ENCODE assay signal across 13 cellular contexts in genomic region chr2:191369034-191369433, GRCh38.
DNase-seq lines count a peak whose midpoint lies in the region; ATAC-seq and TF ChIP-seq lines count a peak whose summit lies in the region.
"Had no signal": no experiment of that assay in that cellular context is flagged by ENCODE, and none has a peak within 500 bp of the region (broad histone marks: within the 10 kb centered on the region; RNA-seq: fewer than 3 reads in every experiment).

No MANE protein-coding gene starts in this region.

- H3K27ac Mint-ChIP-seq in chondrocyte (ENCODE audit: unreplicated experiment): no peak overlapping the region
- no peak overlapping the region for H3K27ac Mint-ChIP-seq in progenitor cell of endocrine pancreas
- H3K27ac Mint-ChIP-seq: activated CD4-positive, alpha-beta memory T cell treated with anti-CD3 and anti-CD28 coated beads, Interleukin-2, amount 10 ng/mL, durations not matched to agents 7 days and 5 days; activated naive CD8-positive, alpha-beta T cell treated with anti-CD3 and anti-CD28 coated beads, Interleukin-2, amount 50 U/mL, for 24 hours had no signal

- DNase-seq in SKM-1 treated with dmso at 0.1 percent for 144 hours (lab: John Stamatoyannopoulos, UW; ENCODE audit: unreplicated experiment) (peak; percentile 7), SKM-1 (lab: John Stamatoyannopoulos, UW; ENCODE audit: unreplicated experiment) (no peak), NB4 (ENCODE audit: low read depth) (peak; percentile 18), chondrocyte (ENCODE audit: low spot score) (no peak), progenitor cell of endocrine pancreas (ENCODE audit: low spot score, unreplicated experiment) (no peak), A172 (ENCODE audit: low spot score) (no peak)
- DNase-seq: activated CD4-positive, alpha-beta memory T cell treated with anti-CD3 and anti-CD28 coated beads, Interleukin-2, amount 10 ng/mL, durations not matched to agents 7 days and 5 days; activated naive CD8-positive, alpha-beta T cell treated with anti-CD3 and anti-CD28 coated beads, Interleukin-2, amount 50 U/mL, for 24 hours; NCI-H2081; occipital lobe; stimulated activated CD4-positive, alpha-beta T cell treated with anti-CD3 and anti-CD28 coated beads, Interleukin-4, amount 100 ng/mL, for 1 hour had no signal

- H3K27me3 Mint-ChIP-seq in chondrocyte (ENCODE audit: low read depth): no peaks in the 10 kb centered on the region
- no peaks in the 10 kb centered on the region for H3K27me3 Mint-ChIP-seq in progenitor cell of endocrine pancreas

- H3K4me3 Mint-ChIP-seq in chondrocyte (ENCODE audit: unreplicated experiment) (no peak overlapping the region), progenitor cell of endocrine pancreas (ENCODE audit: low read depth) (no peak overlapping the region)
- H3K4me3 Mint-ChIP-seq: activated CD4-positive, alpha-beta memory T cell treated with anti-CD3 and anti-CD28 coated beads, Interleukin-2, amount 10 ng/mL, durations not matched to agents 7 days and 5 days; activated naive CD8-positive, alpha-beta T cell treated with anti-CD3 and anti-CD28 coated beads, Interleukin-2, amount 50 U/mL, for 24 hours had no signal

- TF ChIP-seq CTCF in NB4 (IDR thresholded peaks at IDR 0.05; ENCODE audit: low read depth, low read length) (peak; percentile 20), chondrocyte (IDR thresholded peaks at IDR 0.05) (peak; percentile 75), progenitor cell of endocrine pancreas (IDR thresholded peaks at IDR 0.05; ENCODE audit: unreplicated experiment) (peak; percentile 42)

- H3K9me3 Mint-ChIP-seq in chondrocyte (ENCODE audit: low read depth) (no peaks in the 10 kb centered on the region), progenitor cell of endocrine pancreas (ENCODE audit: low read depth) (no peaks in the 10 kb centered on the region)
- H3K9me3 Mint-ChIP-seq: activated CD4-positive, alpha-beta memory T cell treated with anti-CD3 and anti-CD28 coated beads, Interleukin-2, amount 10 ng/mL, durations not matched to agents 7 days and 5 days; activated naive CD8-positive, alpha-beta T cell treated with anti-CD3 and anti-CD28 coated beads, Interleukin-2, amount 50 U/mL, for 24 hours had no signal

- H3K4me1 Mint-ChIP-seq in chondrocyte (ENCODE audit: low read depth) (peaks cover 61% of the 10 kb centered on the region), progenitor cell of endocrine pancreas (ENCODE audit: low read depth) (no peaks in the 10 kb centered on the region)
- H3K4me1 Mint-ChIP-seq: activated CD4-positive, alpha-beta memory T cell treated with anti-CD3 and anti-CD28 coated beads, Interleukin-2, amount 10 ng/mL, durations not matched to agents 7 days and 5 days; activated naive CD8-positive, alpha-beta T cell treated with anti-CD3 and anti-CD28 coated beads, Interleukin-2, amount 50 U/mL, for 24 hours had no signal

- ATAC-seq in GM18505 (IDR thresholded peaks at IDR 0.05; ENCODE audit: unreplicated experiment) (no peak), HG02852 (IDR thresholded peaks at IDR 0.05; ENCODE audit: unreplicated experiment) (no peak)
- ATAC-seq: activated naive CD8-positive, alpha-beta T cell treated with anti-CD3 and anti-CD28 coated beads, Interleukin-2, amount 50 U/mL, for 24 hours had no signal

- no peak for TF ChIP-seq POLR2A in NB4 (IDR thresholded peaks at IDR 0.05; ENCODE audit: extremely low read depth, insufficient read length)
- no peak for TF ChIP-seq POLR2A in GM18505 (IDR thresholded peaks at IDR 0.05; ENCODE audit: borderline replicate concordance, extremely low read depth, insufficient read depth, insufficient read length)

- no peak overlapping the region for H3K4me3 ChIP-seq in NB4 (ENCODE audit: low read depth, low read length)

- H3K36me3 Mint-ChIP-seq in chondrocyte (ENCODE audit: low read depth): peaks cover 13% of the 10 kb centered on the region
- peaks cover 32% of the 10 kb centered on the region for H3K36me3 Mint-ChIP-seq in progenitor cell of endocrine pancreas (ENCODE audit: insufficient read depth)

Comparison
In these comparisons a context has a peak if more than half of its experiments do, and no peak if none do; other contexts are left out.
1. DNase-seq: peak in SKM-1 treated with dmso at 0.1 percent for 144 hours (single experiment) and NB4 (single experiment); none in SKM-1 (single experiment), chondrocyte (single experiment), progenitor cell of endocrine pancreas (single experiment) and A172 (single experiment).
2. CTCF ChIP-seq: peak in every context shown above with its lines; median percentile 75 in chondrocyte; 42 in progenitor cell of endocrine pancreas; 20 in NB4.